Comparison of ENCODE assay signal across 8 cellular contexts in genomic region chr2:96739633-96740428, GRCh38. TPM values are rescaled to one million over a fixed set of nuclear protein-coding genes. Genes with fewer than 3 reads are reported as not detected.
A peak's percentile ranks its signal among the peaks of the same experiment; 100 is the strongest.
DNase-seq lines count a peak whose midpoint lies in the region; ATAC-seq and TF ChIP-seq lines count a peak whose summit lies in the region.

A gene with protein sequence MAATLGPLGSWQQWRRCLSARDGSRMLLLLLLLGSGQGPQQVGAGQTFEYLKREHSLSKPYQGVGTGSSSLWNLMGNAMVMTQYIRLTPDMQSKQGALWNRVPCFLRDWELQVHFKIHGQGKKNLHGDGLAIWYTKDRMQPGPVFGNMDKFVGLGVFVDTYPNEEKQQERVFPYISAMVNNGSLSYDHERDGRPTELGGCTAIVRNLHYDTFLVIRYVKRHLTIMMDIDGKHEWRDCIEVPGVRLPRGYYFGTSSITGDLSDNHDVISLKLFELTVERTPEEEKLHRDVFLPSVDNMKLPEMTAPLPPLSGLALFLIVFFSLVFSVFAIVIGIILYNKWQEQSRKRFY (minus strand): TSS chr2:96740064. CDS start chr2:96740040, 24 bp downstream.

- H3K36me3 ChIP-seq in gastroesophageal sphincter = peaks cover 0 to 13% of the 10 kb centered on the region in 2 donors

- H3K27me3 ChIP-seq in gastroesophageal sphincter = no peaks in the 10 kb centered on the region

- H3K4me3 ChIP-seq in HFF-Myc (replicated peaks; ENCODE audit: low read depth, low read length) = peak within 1 kb of the TSS; percentile 68
- peak within 1 kb of the TSS; percentile 80 to 100 for H3K4me3 ChIP-seq in gastroesophageal sphincter

- peak in 1 of 2 donors; percentile 26 for TF ChIP-seq POLR2A in gastroesophageal sphincter (IDR thresholded peaks at IDR 0.05)

- peak within 1 kb of the TSS; percentile 77 to 92 (median 81) for H3K27ac ChIP-seq in gastroesophageal sphincter

- no peak for TF ChIP-seq EP300 in gastroesophageal sphincter (IDR thresholded peaks at IDR 0.05)

- no peak for TF ChIP-seq CTCF in HFF-Myc (IDR thresholded peaks at IDR 0.05; ENCODE audit: low read depth, low read length, missing control alignments)
- peak in 1 of 4 experiments; percentile 24 for TF ChIP-seq CTCF in gastroesophageal sphincter (IDR thresholded peaks at IDR 0.05)

- H3K4me1 ChIP-seq in gastroesophageal sphincter = peaks cover 5 to 53% (median 20%) of the 10 kb centered on the region in 3 donors

- no peaks in the 10 kb centered on the region for H3K9me3 ChIP-seq in gastroesophageal sphincter

- 1 to 2% methylated on average over 8 to 19 of the region's 43 CpGs for WGBS in gastroesophageal sphincter (ENCODE audit: low coverage in 1 of 2), 2 donors

- ATAC-seq in gastroesophageal sphincter = peak; percentile 100

- DNase-seq in GM03348 (ENCODE audit: low spot score) = peak; percentile 98
- peak; percentile 90 for DNase-seq in HFF-Myc (ENCODE audit: extremely low read depth, low read depth)
- peak; percentile 98 for DNase-seq in NAMALWA (ENCODE audit: low spot score)
- peak; percentile 97 for DNase-seq in SK-N-DZ (ENCODE audit: low spot score)
- peak; percentile 97 for DNase-seq in activated naive CD4-positive, alpha-beta T cell treated with anti-CD3 and anti-CD28 coated beads, Interleukin-2, amount 50 U/mL, for 16 hours
- DNase-seq in non-pigmented ciliary epithelial cell (ENCODE audit: low read depth) = peak; percentile 83
- peak; percentile 98 for DNase-seq in superior temporal gyrus (ENCODE audit: extremely low spot score)

RNA-seq across cellular contexts. Expression of the gene that starts here (rescaled TPM):
- polyA plus RNA-seq in SK-N-DZ (2014; cell fraction: cytosol; rRNA removed) = 28.9 and 30.3 TPM in 2 replicates
- 14.8 and 18.7 TPM in 2 replicates for polyA plus RNA-seq in SK-N-DZ (2014; cell fraction: nucleus; rRNA removed)
- total RNA-seq in gastroesophageal sphincter = 10 to 100 TPM; 18.1 to 22.9 (median 21.5) TPM

Comparison
In these comparisons a context has a peak if more than half of its experiments do, and no peak if none do; other contexts are left out.
1. Peak in every context shown above with its lines: DNase-seq, ATAC-seq, H3K4me3 ChIP-seq and H3K27ac ChIP-seq.